1 cellular context compared by ENCODE assay signal in the genomic region with DNA sequence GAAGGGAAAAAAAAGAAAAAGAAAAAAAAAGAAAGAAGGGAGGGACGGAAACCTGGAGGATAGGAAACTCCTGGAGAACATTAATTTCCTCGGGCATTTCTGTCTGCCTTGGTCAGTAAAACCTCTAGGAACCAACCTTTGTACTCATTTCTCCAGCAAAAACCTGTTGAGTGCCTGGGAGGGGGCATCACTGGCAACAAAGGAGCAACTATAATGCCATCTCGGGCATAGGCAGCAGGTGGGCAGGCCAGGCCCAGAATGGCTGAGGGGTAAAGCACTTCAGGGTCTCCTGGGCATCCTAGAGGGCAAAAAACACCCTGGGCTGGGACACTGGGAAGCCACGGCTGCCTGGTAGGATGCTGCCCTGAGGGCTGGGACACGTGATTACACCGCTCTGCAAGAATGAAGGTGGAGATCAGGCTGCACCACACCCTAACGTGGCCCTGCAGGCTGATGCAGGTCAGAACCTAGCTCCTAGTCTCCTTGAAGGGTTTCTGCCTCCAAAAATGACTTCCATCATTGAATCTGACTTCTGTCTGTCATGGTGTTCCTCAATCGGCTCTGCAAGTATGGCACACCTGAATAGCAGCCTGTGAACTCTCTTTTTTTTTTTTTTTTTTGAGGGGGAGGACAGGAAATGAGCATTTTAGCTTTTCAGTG.
TF ChIP-seq lines count a peak whose summit lies in the region.

No MANE protein-coding gene starts in this region.

TF ChIP-seq in K562, 482 proteins besides CTCF, POLR2A, EP300 and RAD21:
- TF ChIP-seq, protein P1, sequence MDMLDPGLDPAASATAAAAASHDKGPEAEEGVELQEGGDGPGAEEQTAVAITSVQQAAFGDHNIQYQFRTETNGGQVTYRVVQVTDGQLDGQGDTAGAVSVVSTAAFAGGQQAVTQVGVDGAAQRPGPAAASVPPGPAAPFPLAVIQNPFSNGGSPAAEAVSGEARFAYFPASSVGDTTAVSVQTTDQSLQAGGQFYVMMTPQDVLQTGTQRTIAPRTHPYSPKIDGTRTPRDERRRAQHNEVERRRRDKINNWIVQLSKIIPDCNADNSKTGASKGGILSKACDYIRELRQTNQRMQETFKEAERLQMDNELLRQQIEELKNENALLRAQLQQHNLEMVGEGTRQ (CRISPR knock-in tag; IDR thresholded peaks at IDR 0.05): peak; percentile 78
- TF ChIP-seq, protein P2, sequence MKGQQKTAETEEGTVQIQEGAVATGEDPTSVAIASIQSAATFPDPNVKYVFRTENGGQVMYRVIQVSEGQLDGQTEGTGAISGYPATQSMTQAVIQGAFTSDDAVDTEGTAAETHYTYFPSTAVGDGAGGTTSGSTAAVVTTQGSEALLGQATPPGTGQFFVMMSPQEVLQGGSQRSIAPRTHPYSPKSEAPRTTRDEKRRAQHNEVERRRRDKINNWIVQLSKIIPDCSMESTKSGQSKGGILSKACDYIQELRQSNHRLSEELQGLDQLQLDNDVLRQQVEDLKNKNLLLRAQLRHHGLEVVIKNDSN (CRISPR knock-in tag; IDR thresholded peaks at IDR 0.05): peak; percentile 78
- no peak for TF ChIP-seq YBX1 (IDR thresholded peaks at IDR 0.05)
- no peak for TF ChIP-seq SNIP1 (IDR thresholded peaks at IDR 0.05; ENCODE audit: low read depth)
- no peak for TF ChIP-seq DNMT1 (IDR thresholded peaks at IDR 0.05)
- TF ChIP-seq, protein P3, sequence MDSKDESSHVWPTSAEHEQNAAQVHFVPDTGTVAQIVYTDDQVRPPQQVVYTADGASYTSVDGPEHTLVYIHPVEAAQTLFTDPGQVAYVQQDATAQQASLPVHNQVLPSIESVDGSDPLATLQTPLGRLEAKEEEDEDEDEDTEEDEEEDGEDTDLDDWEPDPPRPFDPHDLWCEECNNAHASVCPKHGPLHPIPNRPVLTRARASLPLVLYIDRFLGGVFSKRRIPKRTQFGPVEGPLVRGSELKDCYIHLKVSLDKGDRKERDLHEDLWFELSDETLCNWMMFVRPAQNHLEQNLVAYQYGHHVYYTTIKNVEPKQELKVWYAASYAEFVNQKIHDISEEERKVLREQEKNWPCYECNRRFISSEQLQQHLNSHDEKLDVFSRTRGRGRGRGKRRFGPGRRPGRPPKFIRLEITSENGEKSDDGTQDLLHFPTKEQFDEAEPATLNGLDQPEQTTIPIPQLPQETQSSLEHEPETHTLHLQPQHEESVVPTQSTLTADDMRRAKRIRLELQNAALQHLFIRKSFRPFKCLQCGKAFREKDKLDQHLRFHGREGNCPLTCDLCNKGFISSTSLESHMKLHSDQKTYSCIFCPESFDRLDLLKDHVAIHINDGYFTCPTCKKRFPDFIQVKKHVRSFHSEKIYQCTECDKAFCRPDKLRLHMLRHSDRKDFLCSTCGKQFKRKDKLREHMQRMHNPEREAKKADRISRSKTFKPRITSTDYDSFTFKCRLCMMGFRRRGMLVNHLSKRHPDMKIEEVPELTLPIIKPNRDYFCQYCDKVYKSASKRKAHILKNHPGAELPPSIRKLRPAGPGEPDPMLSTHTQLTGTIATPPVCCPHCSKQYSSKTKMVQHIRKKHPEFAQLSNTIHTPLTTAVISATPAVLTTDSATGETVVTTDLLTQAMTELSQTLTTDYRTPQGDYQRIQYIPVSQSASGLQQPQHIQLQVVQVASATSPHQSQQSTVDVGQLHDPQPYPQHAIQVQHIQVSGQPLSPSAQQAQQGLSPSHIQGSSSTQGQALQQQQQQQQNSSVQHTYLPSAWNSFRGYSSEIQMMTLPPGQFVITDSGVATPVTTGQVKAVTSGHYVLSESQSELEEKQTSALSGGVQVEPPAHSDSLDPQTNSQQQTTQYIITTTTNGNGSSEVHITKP (IDR thresholded peaks at IDR 0.05; ENCODE audit: partially characterized antibody): no peak
- TF ChIP-seq RAD51 (IDR thresholded peaks at IDR 0.05; ENCODE audit: borderline replicate concordance, low read depth): peak; percentile 62
- TF ChIP-seq HMG20B (CRISPR knock-in tag; IDR thresholded peaks at IDR 0.05): no peak
- TF ChIP-seq NCOA6 (IDR thresholded peaks at IDR 0.05): no peak
- TF ChIP-seq FOS (IDR thresholded peaks at IDR 0.05; ENCODE audit: extremely low read depth, insufficient read length): no peak
- no peak for TF ChIP-seq GTF2E2 (tag; IDR thresholded peaks at IDR 0.05)
- no peak for TF ChIP-seq CXXC5 (CRISPR knock-in tag; IDR thresholded peaks at IDR 0.05)
- TF ChIP-seq, protein P4, sequence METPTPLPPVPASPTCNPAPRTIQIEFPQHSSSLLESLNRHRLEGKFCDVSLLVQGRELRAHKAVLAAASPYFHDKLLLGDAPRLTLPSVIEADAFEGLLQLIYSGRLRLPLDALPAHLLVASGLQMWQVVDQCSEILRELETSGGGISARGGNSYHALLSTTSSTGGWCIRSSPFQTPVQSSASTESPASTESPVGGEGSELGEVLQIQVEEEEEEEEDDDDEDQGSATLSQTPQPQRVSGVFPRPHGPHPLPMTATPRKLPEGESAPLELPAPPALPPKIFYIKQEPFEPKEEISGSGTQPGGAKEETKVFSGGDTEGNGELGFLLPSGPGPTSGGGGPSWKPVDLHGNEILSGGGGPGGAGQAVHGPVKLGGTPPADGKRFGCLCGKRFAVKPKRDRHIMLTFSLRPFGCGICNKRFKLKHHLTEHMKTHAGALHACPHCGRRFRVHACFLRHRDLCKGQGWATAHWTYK (CRISPR knock-in tag; IDR thresholded peaks at IDR 0.05): no peak
- TF ChIP-seq, protein P5, sequence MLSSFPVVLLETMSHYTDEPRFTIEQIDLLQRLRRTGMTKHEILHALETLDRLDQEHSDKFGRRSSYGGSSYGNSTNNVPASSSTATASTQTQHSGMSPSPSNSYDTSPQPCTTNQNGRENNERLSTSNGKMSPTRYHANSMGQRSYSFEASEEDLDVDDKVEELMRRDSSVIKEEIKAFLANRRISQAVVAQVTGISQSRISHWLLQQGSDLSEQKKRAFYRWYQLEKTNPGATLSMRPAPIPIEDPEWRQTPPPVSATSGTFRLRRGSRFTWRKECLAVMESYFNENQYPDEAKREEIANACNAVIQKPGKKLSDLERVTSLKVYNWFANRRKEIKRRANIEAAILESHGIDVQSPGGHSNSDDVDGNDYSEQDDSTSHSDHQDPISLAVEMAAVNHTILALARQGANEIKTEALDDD (IDR thresholded peaks at IDR 0.05): no peak
- no peak for TF ChIP-seq ZNF79 (CRISPR knock-in tag; IDR thresholded peaks at IDR 0.05; ENCODE audit: low read depth)
- TF ChIP-seq, protein P6, sequence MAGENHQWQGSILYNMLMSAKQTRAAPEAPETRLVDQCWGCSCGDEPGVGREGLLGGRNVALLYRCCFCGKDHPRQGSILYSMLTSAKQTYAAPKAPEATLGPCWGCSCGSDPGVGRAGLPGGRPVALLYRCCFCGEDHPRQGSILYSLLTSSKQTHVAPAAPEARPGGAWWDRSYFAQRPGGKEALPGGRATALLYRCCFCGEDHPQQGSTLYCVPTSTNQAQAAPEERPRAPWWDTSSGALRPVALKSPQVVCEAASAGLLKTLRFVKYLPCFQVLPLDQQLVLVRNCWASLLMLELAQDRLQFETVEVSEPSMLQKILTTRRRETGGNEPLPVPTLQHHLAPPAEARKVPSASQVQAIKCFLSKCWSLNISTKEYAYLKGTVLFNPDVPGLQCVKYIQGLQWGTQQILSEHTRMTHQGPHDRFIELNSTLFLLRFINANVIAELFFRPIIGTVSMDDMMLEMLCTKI (IDR thresholded peaks at IDR 0.05; ENCODE audit: partially characterized antibody): no peak
- TF ChIP-seq HDAC8 (tag; IDR thresholded peaks at IDR 0.05): no peak
- TF ChIP-seq, protein P7, sequence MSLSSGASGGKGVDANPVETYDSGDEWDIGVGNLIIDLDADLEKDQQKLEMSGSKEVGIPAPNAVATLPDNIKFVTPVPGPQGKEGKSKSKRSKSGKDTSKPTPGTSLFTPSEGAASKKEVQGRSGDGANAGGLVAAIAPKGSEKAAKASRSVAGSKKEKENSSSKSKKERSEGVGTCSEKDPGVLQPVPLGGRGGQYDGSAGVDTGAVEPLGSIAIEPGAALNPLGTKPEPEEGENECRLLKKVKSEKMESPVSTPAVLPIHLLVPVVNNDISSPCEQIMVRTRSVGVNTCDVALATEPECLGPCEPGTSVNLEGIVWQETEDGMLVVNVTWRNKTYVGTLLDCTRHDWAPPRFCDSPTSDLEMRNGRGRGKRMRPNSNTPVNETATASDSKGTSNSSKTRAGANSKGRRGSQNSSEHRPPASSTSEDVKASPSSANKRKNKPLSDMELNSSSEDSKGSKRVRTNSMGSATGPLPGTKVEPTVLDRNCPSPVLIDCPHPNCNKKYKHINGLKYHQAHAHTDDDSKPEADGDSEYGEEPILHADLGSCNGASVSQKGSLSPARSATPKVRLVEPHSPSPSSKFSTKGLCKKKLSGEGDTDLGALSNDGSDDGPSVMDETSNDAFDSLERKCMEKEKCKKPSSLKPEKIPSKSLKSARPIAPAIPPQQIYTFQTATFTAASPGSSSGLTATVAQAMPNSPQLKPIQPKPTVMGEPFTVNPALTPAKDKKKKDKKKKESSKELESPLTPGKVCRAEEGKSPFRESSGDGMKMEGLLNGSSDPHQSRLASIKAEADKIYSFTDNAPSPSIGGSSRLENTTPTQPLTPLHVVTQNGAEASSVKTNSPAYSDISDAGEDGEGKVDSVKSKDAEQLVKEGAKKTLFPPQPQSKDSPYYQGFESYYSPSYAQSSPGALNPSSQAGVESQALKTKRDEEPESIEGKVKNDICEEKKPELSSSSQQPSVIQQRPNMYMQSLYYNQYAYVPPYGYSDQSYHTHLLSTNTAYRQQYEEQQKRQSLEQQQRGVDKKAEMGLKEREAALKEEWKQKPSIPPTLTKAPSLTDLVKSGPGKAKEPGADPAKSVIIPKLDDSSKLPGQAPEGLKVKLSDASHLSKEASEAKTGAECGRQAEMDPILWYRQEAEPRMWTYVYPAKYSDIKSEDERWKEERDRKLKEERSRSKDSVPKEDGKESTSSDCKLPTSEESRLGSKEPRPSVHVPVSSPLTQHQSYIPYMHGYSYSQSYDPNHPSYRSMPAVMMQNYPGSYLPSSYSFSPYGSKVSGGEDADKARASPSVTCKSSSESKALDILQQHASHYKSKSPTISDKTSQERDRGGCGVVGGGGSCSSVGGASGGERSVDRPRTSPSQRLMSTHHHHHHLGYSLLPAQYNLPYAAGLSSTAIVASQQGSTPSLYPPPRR (CRISPR knock-in tag; IDR thresholded peaks at IDR 0.05; ENCODE audit: borderline replicate concordance): no peak
- TF ChIP-seq LARP7 (IDR thresholded peaks at IDR 0.05): no peak
- no peak for TF ChIP-seq ILF3 (IDR thresholded peaks at IDR 0.05; ENCODE audit: borderline replicate concordance)
- TF ChIP-seq RNF2 (IDR thresholded peaks at IDR 0.05): no peak
- TF ChIP-seq CTBP1 (IDR thresholded peaks at IDR 0.05; ENCODE audit: borderline replicate concordance): peak; percentile 54; the same call in 1 of the 2 replicates
